ENCODE assay signal across 1 cellular context in the genomic region with DNA sequence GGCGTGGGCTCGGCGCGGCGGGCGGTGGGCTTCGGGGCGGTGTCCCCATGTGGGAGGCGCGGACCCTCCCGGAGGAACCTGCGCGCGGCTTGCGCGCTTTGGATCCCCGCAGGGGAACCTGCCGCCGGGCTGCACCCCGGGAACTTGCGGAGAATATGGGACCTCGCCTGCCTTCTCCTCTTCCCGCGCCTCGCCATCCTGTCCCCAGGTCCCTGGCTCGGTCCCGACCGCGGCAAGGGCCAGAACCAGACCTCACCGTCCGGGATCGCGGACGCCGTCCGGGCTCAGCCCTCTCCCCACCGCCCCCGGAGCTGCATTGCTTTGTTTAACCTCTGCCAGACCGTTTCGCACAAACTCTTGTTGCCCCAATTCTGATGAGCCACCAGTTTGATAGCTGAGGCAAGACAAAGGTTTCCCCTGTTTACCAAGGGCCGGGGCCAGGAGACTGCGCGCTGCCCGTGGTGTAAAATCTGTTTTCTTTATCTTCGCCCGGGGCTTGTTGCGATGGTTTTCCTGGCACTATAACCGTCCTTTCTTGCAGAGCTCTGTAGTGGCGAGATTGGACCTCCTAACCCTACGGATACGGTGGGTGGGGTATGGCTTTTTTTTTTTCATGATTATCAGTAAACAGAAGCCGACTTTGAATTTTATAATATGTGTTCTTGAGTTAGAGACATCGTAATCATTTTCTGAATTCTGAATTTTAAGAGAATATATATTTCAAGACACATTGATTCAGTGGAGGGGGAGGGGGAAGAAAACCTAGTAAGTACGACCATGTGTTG.
TF ChIP-seq lines count a peak whose summit lies in the region.

No MANE protein-coding gene starts in this region.

TF ChIP-seq in GM23338, 12 proteins besides CTCF, POLR2A, EP300 and RAD21 (continued from another document):
- TF ChIP-seq, protein P1, sequence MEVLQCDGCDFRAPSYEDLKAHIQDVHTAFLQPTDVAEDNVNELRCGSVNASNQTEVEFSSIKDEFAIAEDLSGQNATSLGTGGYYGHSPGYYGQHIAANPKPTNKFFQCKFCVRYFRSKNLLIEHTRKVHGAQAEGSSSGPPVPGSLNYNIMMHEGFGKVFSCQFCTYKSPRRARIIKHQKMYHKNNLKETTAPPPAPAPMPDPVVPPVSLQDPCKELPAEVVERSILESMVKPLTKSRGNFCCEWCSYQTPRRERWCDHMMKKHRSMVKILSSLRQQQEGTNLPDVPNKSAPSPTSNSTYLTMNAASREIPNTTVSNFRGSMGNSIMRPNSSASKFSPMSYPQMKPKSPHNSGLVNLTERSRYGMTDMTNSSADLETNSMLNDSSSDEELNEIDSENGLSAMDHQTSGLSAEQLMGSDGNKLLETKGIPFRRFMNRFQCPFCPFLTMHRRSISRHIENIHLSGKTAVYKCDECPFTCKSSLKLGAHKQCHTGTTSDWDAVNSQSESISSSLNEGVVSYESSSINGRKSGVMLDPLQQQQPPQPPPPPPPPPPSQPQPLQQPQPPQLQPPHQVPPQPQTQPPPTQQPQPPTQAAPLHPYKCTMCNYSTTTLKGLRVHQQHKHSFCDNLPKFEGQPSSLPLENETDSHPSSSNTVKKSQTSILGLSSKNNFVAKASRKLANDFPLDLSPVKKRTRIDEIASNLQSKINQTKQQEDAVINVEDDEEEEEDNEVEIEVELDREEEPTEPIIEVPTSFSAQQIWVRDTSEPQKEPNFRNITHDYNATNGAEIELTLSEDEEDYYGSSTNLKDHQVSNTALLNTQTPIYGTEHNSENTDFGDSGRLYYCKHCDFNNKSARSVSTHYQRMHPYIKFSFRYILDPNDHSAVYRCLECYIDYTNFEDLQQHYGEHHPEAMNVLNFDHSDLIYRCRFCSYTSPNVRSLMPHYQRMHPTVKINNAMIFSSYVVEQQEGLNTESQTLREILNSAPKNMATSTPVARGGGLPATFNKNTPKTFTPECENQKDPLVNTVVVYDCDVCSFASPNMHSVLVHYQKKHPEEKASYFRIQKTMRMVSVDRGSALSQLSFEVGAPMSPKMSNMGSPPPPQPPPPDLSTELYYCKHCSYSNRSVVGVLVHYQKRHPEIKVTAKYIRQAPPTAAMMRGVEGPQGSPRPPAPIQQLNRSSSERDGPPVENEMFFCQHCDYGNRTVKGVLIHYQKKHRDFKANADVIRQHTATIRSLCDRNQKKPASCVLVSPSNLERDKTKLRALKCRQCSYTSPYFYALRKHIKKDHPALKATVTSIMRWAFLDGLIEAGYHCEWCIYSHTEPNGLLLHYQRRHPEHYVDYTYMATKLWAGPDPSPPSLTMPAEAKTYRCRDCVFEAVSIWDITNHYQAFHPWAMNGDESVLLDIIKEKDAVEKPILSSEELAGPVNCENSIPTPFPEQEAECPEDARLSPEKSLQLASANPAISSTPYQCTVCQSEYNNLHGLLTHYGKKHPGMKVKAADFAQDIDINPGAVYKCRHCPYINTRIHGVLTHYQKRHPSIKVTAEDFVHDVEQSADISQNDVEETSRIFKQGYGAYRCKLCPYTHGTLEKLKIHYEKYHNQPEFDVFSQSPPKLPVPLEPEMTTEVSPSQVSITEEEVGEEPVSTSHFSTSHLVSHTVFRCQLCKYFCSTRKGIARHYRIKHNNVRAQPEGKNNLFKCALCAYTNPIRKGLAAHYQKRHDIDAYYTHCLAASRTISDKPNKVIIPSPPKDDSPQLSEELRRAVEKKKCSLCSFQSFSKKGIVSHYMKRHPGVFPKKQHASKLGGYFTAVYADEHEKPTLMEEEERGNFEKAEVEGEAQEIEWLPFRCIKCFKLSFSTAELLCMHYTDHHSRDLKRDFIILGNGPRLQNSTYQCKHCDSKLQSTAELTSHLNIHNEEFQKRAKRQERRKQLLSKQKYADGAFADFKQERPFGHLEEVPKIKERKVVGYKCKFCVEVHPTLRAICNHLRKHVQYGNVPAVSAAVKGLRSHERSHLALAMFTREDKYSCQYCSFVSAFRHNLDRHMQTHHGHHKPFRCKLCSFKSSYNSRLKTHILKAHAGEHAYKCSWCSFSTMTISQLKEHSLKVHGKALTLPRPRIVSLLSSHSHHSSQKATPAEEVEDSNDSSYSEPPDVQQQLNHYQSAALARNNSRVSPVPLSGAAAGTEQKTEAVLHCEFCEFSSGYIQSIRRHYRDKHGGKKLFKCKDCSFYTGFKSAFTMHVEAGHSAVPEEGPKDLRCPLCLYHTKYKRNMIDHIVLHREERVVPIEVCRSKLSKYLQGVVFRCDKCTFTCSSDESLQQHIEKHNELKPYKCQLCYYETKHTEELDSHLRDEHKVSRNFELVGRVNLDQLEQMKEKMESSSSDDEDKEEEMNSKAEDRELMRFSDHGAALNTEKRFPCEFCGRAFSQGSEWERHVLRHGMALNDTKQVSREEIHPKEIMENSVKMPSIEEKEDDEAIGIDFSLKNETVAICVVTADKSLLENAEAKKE (CRISPR knock-in tag; IDR thresholded peaks at IDR 0.05): no peak
